In genomic region chr22:24523873-24524272, GRCh38 we compare ENCODE assay signal across 26 cellular contexts. TPM values are rescaled to one million over a fixed set of nuclear protein-coding genes. Genes with fewer than 3 reads are reported as not detected.
A peak's percentile ranks its signal among the peaks of the same experiment; 100 is the strongest.
DNase-seq lines count a peak whose midpoint lies in the region; ATAC-seq and TF ChIP-seq lines count a peak whose summit lies in the region.
"Had no signal": no experiment of that assay in that cellular context is flagged by ENCODE, and none has a peak within 500 bp of the region (broad histone marks: within the 10 kb centered on the region; RNA-seq: fewer than 3 reads in every experiment).

No MANE protein-coding gene starts in this region.

- ATAC-seq in DND-41 (ENCODE audit: insufficient read depth, low read depth) (no peak), SK-N-SH treated with all-trans-retinoic acid at 6 μM for 48 hours (peak; percentile 52), HG02571 (IDR thresholded peaks at IDR 0.05; ENCODE audit: unreplicated experiment) (no peak), HG02798 (IDR thresholded peaks at IDR 0.05; ENCODE audit: poor library complexity, unreplicated experiment) (no peak)
- ATAC-seq: HCT116; stimulated activated naive B cell treated with anti-CD40 and anti-IgM and Interleukin-4, amounts not matched to agents 10 μg/mL and 1 μg/mL and 100 μg/mL, for 72 hours had no signal

- H3K9ac ChIP-seq in DND-41 (ENCODE audit: low read depth, low read length), result no peak overlapping the region

- H3K36me3 ChIP-seq in DND-41 (ENCODE audit: insufficient read depth, low read length), result no peaks in the 10 kb centered on the region
- H3K36me3 ChIP-seq in osteoblast (ENCODE audit: insufficient read depth, low read length), result no peaks in the 10 kb centered on the region
- H3K36me3 ChIP-seq: sigmoid colon, transverse colon had no signal

- H2AFZ ChIP-seq in DND-41 (ENCODE audit: low read depth, low read length), result no peak overlapping the region
- H2AFZ ChIP-seq in osteoblast (ENCODE audit: low read length), result peak overlapping the region; percentile 39
- H2AFZ ChIP-seq: hepatocyte had no signal

- H3K4me3 ChIP-seq in DND-41 (ENCODE audit: low read depth in 1 of 2, low read length in 2 of 2), result no peak overlapping the region
- H3K4me3 ChIP-seq in osteoblast (ENCODE audit: insufficient read depth, low read length), result no peak overlapping the region
- H3K4me3 ChIP-seq: hepatocyte, lung, sigmoid colon, transverse colon had no signal

- H3K9me3 ChIP-seq in DND-41 (ENCODE audit: insufficient read depth, low read length, severe bottlenecking), result no peaks in the 10 kb centered on the region
- H3K9me3 ChIP-seq in osteoblast (ENCODE audit: low read depth, low read length), result no peaks in the 10 kb centered on the region
- H3K9me3 ChIP-seq: sigmoid colon, transverse colon had no signal

- peaks cover 19% of the 10 kb centered on the region for H3K4me1 ChIP-seq in DND-41 (ENCODE audit: insufficient read depth, low read length)
- peaks cover 16% of the 10 kb centered on the region for H3K4me1 ChIP-seq in osteoblast (ENCODE audit: insufficient read depth, low read length)

- H3K79me2 ChIP-seq in DND-41 (ENCODE audit: insufficient read depth, low read length) (no peaks in the 10 kb centered on the region), osteoblast (ENCODE audit: insufficient read depth, low read length) (no peaks in the 10 kb centered on the region)
- H3K79me2 ChIP-seq: hepatocyte had no signal

- H4K20me1 ChIP-seq in DND-41 (ENCODE audit: insufficient read depth, low read length) (no peaks in the 10 kb centered on the region), osteoblast (ENCODE audit: insufficient read depth, low read length) (no peaks in the 10 kb centered on the region)

- H3K27me3 ChIP-seq in DND-41 (ENCODE audit: insufficient read depth, low read length, poor library complexity) (no peaks in the 10 kb centered on the region), osteoblast (ENCODE audit: insufficient read depth, low read length) (peaks cover 2% of the 10 kb centered on the region)
- H3K27me3 ChIP-seq: hepatocyte, sigmoid colon, transverse colon had no signal

- TF ChIP-seq CTCF in DND-41 (IDR thresholded peaks at IDR 0.05; ENCODE audit: borderline replicate concordance, extremely low read depth, low read length, poor library complexity, severe bottlenecking) (no peak), osteoblast (IDR thresholded peaks at IDR 0.05; ENCODE audit: extremely low read depth, low read depth, low read length) (no peak)

- H3K27ac ChIP-seq in DND-41 (ENCODE audit: low read length) (0 out of 2 replicates have a peak overlapping the region, but pooled peaks have one; percentile 14), osteoblast (ENCODE audit: low read depth, low read length) (peak overlapping the region; percentile 24)
- H3K27ac ChIP-seq: hepatocyte, sigmoid colon, transverse colon had no signal

- DNase-seq in DND-41 (no peak), dermis blood vessel endothelial cell (peak; percentile 20), osteoblast (ENCODE audit: insufficient read length, low spot score, missing footprints) (peak; percentile 74), midbrain (lab: John Stamatoyannopoulos, UW) (no peak), germinal center (ENCODE audit: low spot score) (no peak)
- DNase-seq: activated CD4-positive, CD25-positive, alpha-beta regulatory T cell treated with anti-CD3 and anti-CD28 coated beads, Interleukin-2, amount 50 U/mL, for 72 hours; activated CD8-positive, alpha-beta memory T cell treated with anti-CD3 and anti-CD28 coated beads for 24 hours; activated naive CD8-positive, alpha-beta T cell treated with anti-CD3 and anti-CD28 coated beads for 36 hours; activated T-cell treated with anti-CD3 and anti-CD28 coated beads, Interleukin-2, amount 50 U/mL, for 48 hours; Calu3; effector memory CD4-positive, alpha-beta T cell; GF-D8; NCI-H187 treated with DMSO at 0.1 percent for 48 hours; NK-92 treated with Interleukin-12 subunit alpha and Interleukin-12 subunit beta, amount 100 ng/mL, for 24 hours; sigmoid colon; stimulated activated naive B cell treated with anti-CD40 and anti-IgM and Interleukin-4, amounts not matched to agents 10 μg/mL and 1 μg/mL and 100 μg/mL, for 72 hours; T1000; transverse colon had no signal

- H3K4me2 ChIP-seq in DND-41 (ENCODE audit: insufficient read depth, low read length) (no peak overlapping the region), osteoblast (ENCODE audit: insufficient read depth, low read length) (no peak overlapping the region)
- H3K4me2 ChIP-seq: hepatocyte had no signal

TF ChIP-seq in SK-N-SH treated with all-trans-retinoic acid at 6 μM for 48 hours, 23 proteins besides CTCF, POLR2A, EP300 and RAD21 (continues in another document):
- TF ChIP-seq ESRRG (CRISPR knock-in tag; IDR thresholded peaks at IDR 0.05) (0 out of 2 replicates have a peak, but pooled peaks have one; percentile 40), ZNF70 (CRISPR knock-in tag; IDR thresholded peaks at IDR 0.05) (peak; percentile 51; the same call in 1 of the 2 replicates), ZNF8 (CRISPR knock-in tag; IDR thresholded peaks at IDR 0.05) (peak; percentile 61), CSRNP3 (CRISPR knock-in tag; IDR thresholded peaks at IDR 0.05) (peak; percentile 77; the same call in 1 of the 2 replicates), ZC3H10 (CRISPR knock-in tag; IDR thresholded peaks at IDR 0.05) (no peak), POU6F1 (CRISPR knock-in tag; IDR thresholded peaks at IDR 0.05; ENCODE audit: borderline replicate concordance, low read depth) (no peak), BACH2 (CRISPR knock-in tag; IDR thresholded peaks at IDR 0.05; ENCODE audit: borderline replicate concordance) (no peak; the same call in 1 of the 2 replicates), TSHZ2 (CRISPR knock-in tag; IDR thresholded peaks at IDR 0.05) (peak; percentile 98), SNAI2 (CRISPR knock-in tag; IDR thresholded peaks at IDR 0.05) (peak; percentile 85), ZFP30 (CRISPR knock-in tag; IDR thresholded peaks at IDR 0.05) (no peak), TCF4 (CRISPR knock-in tag; IDR thresholded peaks at IDR 0.05; ENCODE audit: borderline replicate concordance) (peak; percentile 91), ARNTL (CRISPR knock-in tag; IDR thresholded peaks at IDR 0.05; ENCODE audit: borderline replicate concordance, low read depth) (0 out of 2 replicates have a peak, but pooled peaks have one; percentile 18), ZNF565 (CRISPR knock-in tag; conservative IDR thresholded peaks at IDR 0.05; ENCODE audit: low read depth) (0 out of 2 replicates have a peak, but pooled peaks have one; percentile 48)

RNA-seq across cellular contexts. Expression of gene UPB1, which starts 28.7 kb away (rescaled TPM):
- total RNA-seq in dermis blood vessel endothelial cell, result 0.17 TPM in 1 of 2 replicates, not detected in the other
- total RNA-seq in osteoblast, result under 0.01 TPM in 1 of 2 replicates, not detected in the other
- total RNA-seq: fibroblast of lung, osteocyte had no signal

RNA-seq across cellular contexts. Expression of gene GUCD1, which starts 31.1 kb away (rescaled TPM):
- total RNA-seq in dermis blood vessel endothelial cell (284 and 311 TPM in 2 replicates), osteoblast (146 and 155 TPM in 2 replicates)

RNA-seq across cellular contexts. Expression of gene SNRPD3, which starts 31.9 kb away (rescaled TPM):
- total RNA-seq in dermis blood vessel endothelial cell (196 and 284 TPM in 2 replicates), osteoblast (51.9 and 57.5 TPM in 2 replicates)

Comparison
In these comparisons a context has a peak if more than half of its experiments do, and no peak if none do; other contexts are left out.
1. DNase-seq: peak in dermis blood vessel endothelial cell (single experiment) and osteoblast (single experiment); none in DND-41 (single experiment), midbrain (single experiment) and germinal center (single experiment).